Comparison of ENCODE assay signal across 17 cellular contexts in genomic region chr1:241706257-241706656, GRCh38. TPM values are rescaled to one million over a fixed set of nuclear protein-coding genes. Genes with fewer than 3 reads are reported as not detected.
DNase-seq lines count a peak whose midpoint lies in the region; ATAC-seq and TF ChIP-seq lines count a peak whose summit lies in the region.
"Had no signal": no experiment of that assay in that cellular context is flagged by ENCODE, and none has a peak within 500 bp of the region (broad histone marks: within the 10 kb centered on the region; RNA-seq: fewer than 3 reads in every experiment).

No MANE protein-coding gene starts in this region.

- no peak for TF ChIP-seq CTCF in brain microvascular endothelial cell (IDR thresholded peaks at IDR 0.05; ENCODE audit: low read depth, low read length, missing control alignments)

- peak overlapping the region; percentile 41 to 53 for H3K27ac ChIP-seq in esophagus (ENCODE audit: low read depth in 2 of 2, low read length in 1 of 2)
- no peak overlapping the region for H3K27ac ChIP-seq in brain microvascular endothelial cell

- H3K9me3 ChIP-seq in esophagus (ENCODE audit: control insufficient read depth in 2 of 2, insufficient read depth in 1 of 2, low read depth in 1 of 2, low read length in 1 of 2): no peaks in the 10 kb centered on the region

- H3K4me3 ChIP-seq in esophagus (ENCODE audit: low read depth in 1 of 2, low read length in 2 of 2) (no peak overlapping the region), brain microvascular endothelial cell (ENCODE audit: low read depth, low read length) (no peak overlapping the region)

- DNase-seq in A172 (ENCODE audit: low spot score) (peak; percentile 69), DMS53 treated with DMSO at 0.1 percent for 48 hours (lab: John Stamatoyannopoulos, UW; ENCODE audit: unreplicated experiment) (peak; percentile 2), RKO (ENCODE audit: low spot score) (peak; percentile 29), NCI-H2171 treated with DMSO at 0.1 percent for 48 hours (lab: John Stamatoyannopoulos, UW) (no peak), brain microvascular endothelial cell (no peak), NCI-H2196 treated with DMSO at 0.1 percent for 48 hours (lab: John Stamatoyannopoulos, UW; ENCODE audit: unreplicated experiment) (no peak)
- DNase-seq: activated effector memory CD4-positive, alpha-beta T cell treated with Interleukin-2 at 50 U/mL for 16 hours; natural killer cell; NCI-H146; NCI-H526; retina; RPMI8226; stimulated activated CD4-positive, alpha-beta T cell treated with anti-CD3 and anti-CD28 coated beads, Interleukin-2, amount 100 ng/mL, for 24 hours had no signal

- no peaks in the 10 kb centered on the region for H3K27me3 ChIP-seq in esophagus (ENCODE audit: control insufficient read depth in 1 of 2, insufficient read depth in 2 of 2, low read length in 2 of 2)
- H3K27me3 ChIP-seq in brain microvascular endothelial cell (replicated peaks): no peaks in the 10 kb centered on the region

- H3K36me3 ChIP-seq in esophagus (ENCODE audit: control insufficient read depth in 2 of 2, insufficient read depth in 2 of 2, low read length in 1 of 2) (no peaks in the 10 kb centered on the region), brain microvascular endothelial cell (replicated peaks) (no peaks in the 10 kb centered on the region)

- peaks cover 0 to 8% of the 10 kb centered on the region in 2 donors for H3K4me1 ChIP-seq in esophagus (ENCODE audit: control insufficient read depth in 2 of 2, insufficient read depth in 2 of 2, low read length in 1 of 2)

- in situ Hi-C loops in brain microvascular endothelial cell (cut with HindIII; ENCODE audit: low pct_ligation_motif_present, low sequenced_read_pairs): no loop called here

- WGBS in esophagus, 2 donors: 44 to 51% methylated on average over 2 of the region's 2 CpGs

- ATAC-seq in HG03432 (IDR thresholded peaks at IDR 0.05; ENCODE audit: unreplicated experiment): no peak

RNA-seq across cellular contexts. Expression of gene WDR64, which starts 54.2 kb away (rescaled TPM):
- total RNA-seq in A172 (2014; rRNA removed; shearing (Covaris generic)): not detected in 2 replicates
- not detected for polyA plus RNA-seq in esophagus
- total RNA-seq: cardiac septum; natural killer cell; T-helper 2 cell treated with Interferon-gamma antibody and Interleukin-4, amounts not matched to agents 100 ng/mL and 5 ng/mL, for 36 hours had no signal

Comparison
In these comparisons a context has a peak if more than half of its experiments do, and no peak if none do; other contexts are left out.
1. DNase-seq: peak in A172 (single experiment), DMS53 treated with DMSO at 0.1 percent for 48 hours (single experiment) and RKO (single experiment); none in NCI-H2171 treated with DMSO at 0.1 percent for 48 hours (single experiment), brain microvascular endothelial cell (single experiment) and NCI-H2196 treated with DMSO at 0.1 percent for 48 hours (single experiment).